2 cellular contexts compared by ENCODE assay signal in the genomic region with DNA sequence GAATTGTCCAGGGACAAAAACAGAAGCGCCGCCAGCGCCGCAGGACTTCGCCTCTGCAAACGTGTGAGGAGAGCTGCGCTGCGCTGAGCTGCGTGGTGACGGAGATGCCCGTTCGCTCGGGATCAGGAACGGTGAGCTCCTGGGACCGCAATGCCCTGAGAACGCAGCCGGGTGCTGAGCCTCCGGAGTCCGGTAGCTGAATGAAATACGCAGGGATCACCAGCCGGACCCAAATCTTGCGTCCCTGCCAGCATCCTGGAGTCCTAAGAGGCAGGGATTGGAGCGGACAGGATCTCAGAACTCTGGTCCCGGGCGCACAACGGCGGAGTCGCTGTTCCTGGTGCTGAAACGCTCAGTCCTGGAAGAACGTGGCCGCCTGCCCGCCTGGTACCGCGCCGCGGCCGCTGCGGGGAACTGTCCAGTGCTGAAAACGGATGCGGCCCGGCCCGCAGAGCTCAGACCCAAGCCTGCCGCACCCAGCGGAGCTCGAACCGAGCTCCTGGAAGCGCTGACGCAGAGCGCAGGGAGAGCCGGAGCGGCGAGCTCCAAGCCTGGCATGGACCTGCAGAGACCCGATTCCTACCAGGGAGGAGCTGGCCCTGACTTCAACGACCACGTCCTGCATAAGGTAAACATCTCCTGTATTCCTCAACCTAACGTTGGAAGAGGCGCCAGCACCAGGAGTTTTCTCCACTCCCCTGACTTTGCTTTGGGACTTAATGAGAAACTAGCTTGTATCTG.
TF ChIP-seq lines count a peak whose summit lies in the region.

No MANE protein-coding gene starts in this region.

TF ChIP-seq in HEK293, 187 proteins besides CTCF, POLR2A, EP300 and RAD21 (continued from another document and continues in another):
- TF ChIP-seq PATZ1 (tag by site-specific recombination; IDR thresholded peaks at IDR 0.05) (peak; percentile 29; the same call in 1 of the 2 replicates), ZNF341 (tag by site-specific recombination; IDR thresholded peaks at IDR 0.05; ENCODE audit: low read depth) (0 out of 2 replicates have a peak, but pooled peaks have one; percentile 7), ZNF24 (tag by site-specific recombination; IDR thresholded peaks at IDR 0.05) (peak; percentile 65), RBAK (tag by site-specific recombination; IDR thresholded peaks at IDR 0.05) (no peak), PRDM4 (tag by site-specific recombination; IDR thresholded peaks at IDR 0.05) (no peak), ZNF19 (tag by site-specific recombination; IDR thresholded peaks at IDR 0.05; ENCODE audit: low read depth) (no peak), TRIM28 (IDR thresholded peaks at IDR 0.05; ENCODE audit: borderline replicate concordance, low read length) (peak; percentile 77; the same call in 1 of the 2 replicates), ZNF768 (tag by site-specific recombination; IDR thresholded peaks at IDR 0.05) (no peak; the same call in 1 of the 2 replicates), GLIS1 (tag by site-specific recombination; IDR thresholded peaks at IDR 0.05) (peak; percentile 17; the same call in 1 of the 2 replicates), ZNF211 (tag by site-specific recombination; IDR thresholded peaks at IDR 0.05; ENCODE audit: low read depth) (no peak), ZNF571 (tag by site-specific recombination; IDR thresholded peaks at IDR 0.05) (no peak), ZNF510 (tag by site-specific recombination; IDR thresholded peaks at IDR 0.05; ENCODE audit: insufficient replicate concordance) (no peak), MEIS1 (CRISPR knock-in tag; IDR thresholded peaks at IDR 0.05; ENCODE audit: borderline replicate concordance) (peak; percentile 90; the same call in 1 of the 2 replicates), ZNF585B (tag by site-specific recombination; IDR thresholded peaks at IDR 0.05) (peak; percentile 74), ZNF239 (tag by site-specific recombination; IDR thresholded peaks at IDR 0.05) (no peak)
- TF ChIP-seq, protein P1, sequence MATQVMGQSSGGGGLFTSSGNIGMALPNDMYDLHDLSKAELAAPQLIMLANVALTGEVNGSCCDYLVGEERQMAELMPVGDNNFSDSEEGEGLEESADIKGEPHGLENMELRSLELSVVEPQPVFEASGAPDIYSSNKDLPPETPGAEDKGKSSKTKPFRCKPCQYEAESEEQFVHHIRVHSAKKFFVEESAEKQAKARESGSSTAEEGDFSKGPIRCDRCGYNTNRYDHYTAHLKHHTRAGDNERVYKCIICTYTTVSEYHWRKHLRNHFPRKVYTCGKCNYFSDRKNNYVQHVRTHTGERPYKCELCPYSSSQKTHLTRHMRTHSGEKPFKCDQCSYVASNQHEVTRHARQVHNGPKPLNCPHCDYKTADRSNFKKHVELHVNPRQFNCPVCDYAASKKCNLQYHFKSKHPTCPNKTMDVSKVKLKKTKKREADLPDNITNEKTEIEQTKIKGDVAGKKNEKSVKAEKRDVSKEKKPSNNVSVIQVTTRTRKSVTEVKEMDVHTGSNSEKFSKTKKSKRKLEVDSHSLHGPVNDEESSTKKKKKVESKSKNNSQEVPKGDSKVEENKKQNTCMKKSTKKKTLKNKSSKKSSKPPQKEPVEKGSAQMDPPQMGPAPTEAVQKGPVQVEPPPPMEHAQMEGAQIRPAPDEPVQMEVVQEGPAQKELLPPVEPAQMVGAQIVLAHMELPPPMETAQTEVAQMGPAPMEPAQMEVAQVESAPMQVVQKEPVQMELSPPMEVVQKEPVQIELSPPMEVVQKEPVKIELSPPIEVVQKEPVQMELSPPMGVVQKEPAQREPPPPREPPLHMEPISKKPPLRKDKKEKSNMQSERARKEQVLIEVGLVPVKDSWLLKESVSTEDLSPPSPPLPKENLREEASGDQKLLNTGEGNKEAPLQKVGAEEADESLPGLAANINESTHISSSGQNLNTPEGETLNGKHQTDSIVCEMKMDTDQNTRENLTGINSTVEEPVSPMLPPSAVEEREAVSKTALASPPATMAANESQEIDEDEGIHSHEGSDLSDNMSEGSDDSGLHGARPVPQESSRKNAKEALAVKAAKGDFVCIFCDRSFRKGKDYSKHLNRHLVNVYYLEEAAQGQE (tag by site-specific recombination; IDR thresholded peaks at IDR 0.05): peak; percentile 100
- TF ChIP-seq, protein P2, sequence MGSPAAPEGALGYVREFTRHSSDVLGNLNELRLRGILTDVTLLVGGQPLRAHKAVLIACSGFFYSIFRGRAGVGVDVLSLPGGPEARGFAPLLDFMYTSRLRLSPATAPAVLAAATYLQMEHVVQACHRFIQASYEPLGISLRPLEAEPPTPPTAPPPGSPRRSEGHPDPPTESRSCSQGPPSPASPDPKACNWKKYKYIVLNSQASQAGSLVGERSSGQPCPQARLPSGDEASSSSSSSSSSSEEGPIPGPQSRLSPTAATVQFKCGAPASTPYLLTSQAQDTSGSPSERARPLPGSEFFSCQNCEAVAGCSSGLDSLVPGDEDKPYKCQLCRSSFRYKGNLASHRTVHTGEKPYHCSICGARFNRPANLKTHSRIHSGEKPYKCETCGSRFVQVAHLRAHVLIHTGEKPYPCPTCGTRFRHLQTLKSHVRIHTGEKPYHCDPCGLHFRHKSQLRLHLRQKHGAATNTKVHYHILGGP (tag by site-specific recombination; IDR thresholded peaks at IDR 0.05): no peak

TF ChIP-seq in WTC11, 78 proteins besides CTCF, POLR2A, EP300 and RAD21 (continued from another document and continues in another):
- TF ChIP-seq ZNF532 (CRISPR knock-in tag; IDR thresholded peaks at IDR 0.05; ENCODE audit: borderline replicate concordance) (0 out of 2 replicates have a peak, but pooled peaks have one; percentile 79), E2F4 (CRISPR knock-in tag; IDR thresholded peaks at IDR 0.05; ENCODE audit: borderline replicate concordance, low read depth) (peak; percentile 99), FOXK1 (CRISPR knock-in tag; IDR thresholded peaks at IDR 0.05) (peak; percentile 99), OVOL2 (CRISPR knock-in tag; IDR thresholded peaks at IDR 0.05; ENCODE audit: borderline replicate concordance) (no peak), USF1 (CRISPR knock-in tag; IDR thresholded peaks at IDR 0.05) (peak; percentile 94), USF2 (CRISPR knock-in tag; IDR thresholded peaks at IDR 0.05) (peak; percentile 72), NFE2L1 (CRISPR knock-in tag; IDR thresholded peaks at IDR 0.05) (peak; percentile 100), E2F5 (CRISPR knock-in tag; IDR thresholded peaks at IDR 0.05) (peak; percentile 99), ATF3 (CRISPR knock-in tag; conservative IDR thresholded peaks at IDR 0.05) (peak; percentile 79), SMAD3 (CRISPR knock-in tag; IDR thresholded peaks at IDR 0.05; ENCODE audit: borderline replicate concordance) (peak; percentile 100), ZNF121 (CRISPR knock-in tag; IDR thresholded peaks at IDR 0.05) (peak; percentile 95), ZNF263 (CRISPR knock-in tag; IDR thresholded peaks at IDR 0.05; ENCODE audit: low read depth) (peak; percentile 89), NR2C2 (CRISPR knock-in tag; IDR thresholded peaks at IDR 0.05) (peak; percentile 92), NFYB (CRISPR knock-in tag; conservative IDR thresholded peaks at IDR 0.05; ENCODE audit: low read depth) (peak; percentile 76), PRRX2 (CRISPR knock-in tag; IDR thresholded peaks at IDR 0.05) (peak; percentile 93; the same call in 1 of the 2 replicates), ZNF416 (CRISPR knock-in tag; IDR thresholded peaks at IDR 0.05) (0 out of 2 replicates have a peak, but pooled peaks have one; percentile 52), NR1H2 (CRISPR knock-in tag; IDR thresholded peaks at IDR 0.05) (peak; percentile 96), JAZF1 (CRISPR knock-in tag; IDR thresholded peaks at IDR 0.05) (no peak), JUN (CRISPR knock-in tag; IDR thresholded peaks at IDR 0.05) (peak; percentile 99), SMAD4 (CRISPR knock-in tag; IDR thresholded peaks at IDR 0.05) (peak; percentile 99), KAT7 (CRISPR knock-in tag; IDR thresholded peaks at IDR 0.05; ENCODE audit: borderline replicate concordance) (peak; percentile 100), TP53 (CRISPR knock-in tag; IDR thresholded peaks at IDR 0.05) (peak; percentile 100), MYBL2 (CRISPR knock-in tag; IDR thresholded peaks at IDR 0.05) (peak; percentile 99)
- TF ChIP-seq, protein P3, sequence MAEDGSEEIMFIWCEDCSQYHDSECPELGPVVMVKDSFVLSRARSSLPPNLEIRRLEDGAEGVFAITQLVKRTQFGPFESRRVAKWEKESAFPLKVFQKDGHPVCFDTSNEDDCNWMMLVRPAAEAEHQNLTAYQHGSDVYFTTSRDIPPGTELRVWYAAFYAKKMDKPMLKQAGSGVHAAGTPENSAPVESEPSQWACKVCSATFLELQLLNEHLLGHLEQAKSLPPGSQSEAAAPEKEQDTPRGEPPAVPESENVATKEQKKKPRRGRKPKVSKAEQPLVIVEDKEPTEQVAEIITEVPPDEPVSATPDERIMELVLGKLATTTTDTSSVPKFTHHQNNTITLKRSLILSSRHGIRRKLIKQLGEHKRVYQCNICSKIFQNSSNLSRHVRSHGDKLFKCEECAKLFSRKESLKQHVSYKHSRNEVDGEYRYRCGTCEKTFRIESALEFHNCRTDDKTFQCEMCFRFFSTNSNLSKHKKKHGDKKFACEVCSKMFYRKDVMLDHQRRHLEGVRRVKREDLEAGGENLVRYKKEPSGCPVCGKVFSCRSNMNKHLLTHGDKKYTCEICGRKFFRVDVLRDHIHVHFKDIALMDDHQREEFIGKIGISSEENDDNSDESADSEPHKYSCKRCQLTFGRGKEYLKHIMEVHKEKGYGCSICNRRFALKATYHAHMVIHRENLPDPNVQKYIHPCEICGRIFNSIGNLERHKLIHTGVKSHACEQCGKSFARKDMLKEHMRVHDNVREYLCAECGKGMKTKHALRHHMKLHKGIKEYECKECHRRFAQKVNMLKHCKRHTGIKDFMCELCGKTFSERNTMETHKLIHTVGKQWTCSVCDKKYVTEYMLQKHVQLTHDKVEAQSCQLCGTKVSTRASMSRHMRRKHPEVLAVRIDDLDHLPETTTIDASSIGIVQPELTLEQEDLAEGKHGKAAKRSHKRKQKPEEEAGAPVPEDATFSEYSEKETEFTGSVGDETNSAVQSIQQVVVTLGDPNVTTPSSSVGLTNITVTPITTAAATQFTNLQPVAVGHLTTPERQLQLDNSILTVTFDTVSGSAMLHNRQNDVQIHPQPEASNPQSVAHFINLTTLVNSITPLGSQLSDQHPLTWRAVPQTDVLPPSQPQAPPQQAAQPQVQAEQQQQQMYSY (CRISPR knock-in tag; IDR thresholded peaks at IDR 0.05): peak; percentile 81
